Comparison of ENCODE assay signal across 15 cellular contexts in genomic region chr16:54430491-54431030, GRCh38.
DNase-seq lines count a peak whose midpoint lies in the region; ATAC-seq and TF ChIP-seq lines count a peak whose summit lies in the region.
"Had no signal": no experiment of that assay in that cellular context is flagged by ENCODE, and none has a peak within 500 bp of the region (broad histone marks: within the 10 kb centered on the region; RNA-seq: fewer than 3 reads in every experiment).

No MANE protein-coding gene starts in this region.

- no peaks in the 10 kb centered on the region for H3K27me3 ChIP-seq in PC-9 (ENCODE audit: insufficient read depth, low read depth)

- H2AFZ ChIP-seq in PC-9: peak overlapping the region; percentile 59

- CTCF ChIA-PET in PC-9 (lab: Charles Lee): no interaction called here

- no TSS peak for BruUV-seq in PC-9 (replicated peaks; lab: Mats Ljungman, UMichigan)

- no peaks in the 10 kb centered on the region for H4K20me1 ChIP-seq in PC-9 (ENCODE audit: insufficient read depth)

- DNase-seq in ELR (ENCODE audit: low read depth) (peak; percentile 85), PC-9 (peak in 1 of 2 experiments; percentile 84), fibroblast of mammary gland (ENCODE audit: low read depth) (peak; percentile 88), retinal pigment epithelial cell (ENCODE audit: low read depth) (peak; percentile 79), NCI-H1105 treated with DMSO at 0.1 percent for 48 hours (lab: John Stamatoyannopoulos, UW) (no peak), NCI-H510A treated with DMSO at 0.1 percent for 48 hours (lab: John Stamatoyannopoulos, UW) (no peak), medulla oblongata (ENCODE audit: extremely low spot score) (no peak)
- DNase-seq: activated CD4-positive, alpha-beta T cell treated with anti-CD3 and anti-CD28 coated beads for 48 hours; activated naive CD4-positive, alpha-beta T cell treated with anti-CD3 and anti-CD28 coated beads, Interleukin-2, amount 50 U/mL, for 16 hours; DMS 273 treated with DMSO at 0.1 percent for 48 hours; effector memory CD4-positive, alpha-beta T cell; KBM-7; naive thymus-derived CD4-positive, alpha-beta T cell; NCI-H510A had no signal

- peaks cover 3% of the 10 kb centered on the region for H3K9me3 ChIP-seq in PC-9 (ENCODE audit: insufficient read depth, low read depth)

- POLR2A ChIA-PET in PC-9 (lab: Charles Lee; ENCODE audit: unreplicated experiment): interaction anchor here (0.9 kb wide), 1 partner anchor 9 kb away, joined by 6 read pairs; no protein-coding TSS in a partner anchor

- no peaks in the 10 kb centered on the region for H3K79me2 ChIP-seq in PC-9 (ENCODE audit: low read depth)

- intact Hi-C loops in PC-9 (cut with micrococcal nuclease; ENCODE audit: unreplicated experiment): loop anchor here (5.0 kb wide), 1 partner anchor 538 kb away; no protein-coding TSS in a partner anchor

- H3F3A ChIP-seq in PC-9 (ENCODE audit: insufficient read depth, low read depth): peaks cover 47% of the 10 kb centered on the region

- H3K9me2 ChIP-seq in PC-9 (ENCODE audit: insufficient read depth): no peaks in the 10 kb centered on the region

- TF ChIP-seq CTCF in PC-9 (conservative IDR thresholded peaks at IDR 0.05) (no peak), fibroblast of mammary gland (conservative IDR thresholded peaks at IDR 0.05; ENCODE audit: control insufficient read depth, insufficient read depth, low read depth, low read length) (no peak), retinal pigment epithelial cell (conservative IDR thresholded peaks at IDR 0.05; ENCODE audit: low read depth, low read length) (no peak)

- ATAC-seq in HG02840 (IDR thresholded peaks at IDR 0.05; ENCODE audit: low FRiP score, unreplicated experiment): no peak
- ATAC-seq: naive thymus-derived CD4-positive, alpha-beta T cell had no signal

- H3K4me2 ChIP-seq in PC-9: peak overlapping the region; percentile 77

- H3K36me3 ChIP-seq in PC-9 (ENCODE audit: low read depth): no peaks in the 10 kb centered on the region

- H3K27ac ChIP-seq in PC-9: peak overlapping the region; percentile 91

- peak overlapping the region; percentile 44; the same call in 1 of the 2 replicates for H3K4me3 ChIP-seq in PC-9
- H3K4me3 ChIP-seq in fibroblast of mammary gland (ENCODE audit: control insufficient read depth, low read depth, low read length): no peak overlapping the region
- H3K4me3 ChIP-seq in retinal pigment epithelial cell (ENCODE audit: low read length): peak overlapping the region; percentile 15

- peaks cover 54% of the 10 kb centered on the region for H3K4me1 ChIP-seq in PC-9 (replicated peaks; ENCODE audit: insufficient read depth)

Comparison
In these comparisons a context has a peak if more than half of its experiments do, and no peak if none do; other contexts are left out.
1. DNase-seq: peak in ELR (single experiment), fibroblast of mammary gland (single experiment) and retinal pigment epithelial cell (single experiment); none in NCI-H1105 treated with DMSO at 0.1 percent for 48 hours (single experiment), NCI-H510A treated with DMSO at 0.1 percent for 48 hours (single experiment) and medulla oblongata (single experiment).